28 cellular contexts compared by ENCODE assay signal in genomic region chr14:22297376-22297775, GRCh38.
"Had no signal": no experiment of that assay in that cellular context is flagged by ENCODE, and none has a peak within 500 bp of the region (broad histone marks: within the 10 kb centered on the region; RNA-seq: fewer than 3 reads in every experiment).

No MANE protein-coding gene starts in this region.

- H3K4me3 ChIP-seq: esophagus squamous epithelium, heart right ventricle, left ventricle myocardium inferior, lung, pancreas, psoas muscle, spleen, suprapubic skin, tibial artery had no signal

- H3K4me1 ChIP-seq: esophagus squamous epithelium, heart right ventricle, left ventricle myocardium inferior, psoas muscle, spleen, suprapubic skin had no signal

- H3K9me3 Mint-ChIP-seq: activated CD4-positive, alpha-beta memory T cell treated with anti-CD3 and anti-CD28 coated beads, Interleukin-2, amount 10 ng/mL, durations not matched to agents 7 days and 5 days; activated CD4-positive, alpha-beta T cell treated with anti-CD3 and anti-CD28 coated beads, Interleukin-2, amount 10 ng/mL, durations not matched to agents 7 days and 5 days; activated naive CD4-positive, alpha-beta T cell treated with anti-CD3 and anti-CD28 coated beads, Interleukin-2, amount 50 U/mL, for 24 hours; activated naive CD8-positive, alpha-beta T cell treated with anti-CD3 and anti-CD28 coated beads, Interleukin-2, amount 50 U/mL, for 24 hours; activated T-cell treated with anti-CD3 and anti-CD28 coated beads, Interleukin-2, amount 50 U/mL, for 4 hours; activated T-helper 2 cell treated with anti-CD3 and anti-CD28 coated beads, Interferon-gamma antibody, Interleukin-2, Interleukin-4, amounts not matched to agents 10 μg/mL and 5 μg/mL and 100 μg/mL, durations not matched to agents 14 hours and 24 hours and 36 hours; central memory CD8-positive, alpha-beta T cell; naive thymus-derived CD8-positive, alpha-beta T cell; neural crest cell had no signal

- H3K27me3 Mint-ChIP-seq: activated CD4-positive, alpha-beta memory T cell treated with anti-CD3 and anti-CD28 coated beads, Interleukin-2, amount 10 ng/mL, durations not matched to agents 7 days and 5 days; activated CD4-positive, alpha-beta T cell treated with anti-CD3 and anti-CD28 coated beads, Interleukin-2, amount 10 ng/mL, durations not matched to agents 7 days and 5 days; activated naive CD4-positive, alpha-beta T cell treated with anti-CD3 and anti-CD28 coated beads, Interleukin-2, amount 50 U/mL, for 24 hours; activated naive CD8-positive, alpha-beta T cell treated with anti-CD3 and anti-CD28 coated beads, Interleukin-2, amount 50 U/mL, for 24 hours; central memory CD8-positive, alpha-beta T cell had no signal

- H3K27ac Mint-ChIP-seq: activated CD4-positive, alpha-beta memory T cell treated with anti-CD3 and anti-CD28 coated beads, Interleukin-2, amount 10 ng/mL, durations not matched to agents 7 days and 5 days; activated CD4-positive, alpha-beta T cell treated with anti-CD3 and anti-CD28 coated beads, Interleukin-2, amount 10 ng/mL, durations not matched to agents 7 days and 5 days; activated naive CD8-positive, alpha-beta T cell treated with anti-CD3 and anti-CD28 coated beads, Interleukin-2, amount 50 U/mL, for 24 hours; activated T-helper 2 cell treated with anti-CD3 and anti-CD28 coated beads, Interferon-gamma antibody, Interleukin-2, Interleukin-4, amounts not matched to agents 10 μg/mL and 5 μg/mL and 100 μg/mL, durations not matched to agents 14 hours and 24 hours and 36 hours; naive thymus-derived CD8-positive, alpha-beta T cell had no signal

- H3K36me3 Mint-ChIP-seq: activated naive CD4-positive, alpha-beta T cell treated with anti-CD3 and anti-CD28 coated beads, Interleukin-2, amount 50 U/mL, for 24 hours; naive thymus-derived CD8-positive, alpha-beta T cell had no signal

- H3K4me1 Mint-ChIP-seq: activated CD4-positive, alpha-beta memory T cell treated with anti-CD3 and anti-CD28 coated beads, Interleukin-2, amount 10 ng/mL, durations not matched to agents 7 days and 5 days; activated CD4-positive, alpha-beta T cell treated with anti-CD3 and anti-CD28 coated beads, Interleukin-2, amount 10 ng/mL, durations not matched to agents 7 days and 5 days; activated naive CD4-positive, alpha-beta T cell treated with anti-CD3 and anti-CD28 coated beads, Interleukin-2, amount 50 U/mL, for 24 hours; activated naive CD8-positive, alpha-beta T cell treated with anti-CD3 and anti-CD28 coated beads, Interleukin-2, amount 50 U/mL, for 24 hours; central memory CD8-positive, alpha-beta T cell; naive thymus-derived CD8-positive, alpha-beta T cell; neural crest cell had no signal

- H3K36me3 ChIP-seq: esophagus squamous epithelium, heart right ventricle, left ventricle myocardium inferior, pancreas, spleen, suprapubic skin, tibial artery had no signal

- H3K4me3 Mint-ChIP-seq: activated CD4-positive, alpha-beta memory T cell treated with anti-CD3 and anti-CD28 coated beads, Interleukin-2, amount 10 ng/mL, durations not matched to agents 7 days and 5 days; activated CD4-positive, alpha-beta T cell treated with anti-CD3 and anti-CD28 coated beads, Interleukin-2, amount 10 ng/mL, durations not matched to agents 7 days and 5 days; activated naive CD4-positive, alpha-beta T cell treated with anti-CD3 and anti-CD28 coated beads, Interleukin-2, amount 50 U/mL, for 24 hours; activated naive CD8-positive, alpha-beta T cell treated with anti-CD3 and anti-CD28 coated beads, Interleukin-2, amount 50 U/mL, for 24 hours; activated T-cell treated with anti-CD3 and anti-CD28 coated beads, Interleukin-2, amount 50 U/mL, for 4 hours; central memory CD8-positive, alpha-beta T cell; neural crest cell had no signal

- H3K9me3 ChIP-seq: esophagus squamous epithelium, heart right ventricle, left ventricle myocardium inferior, pancreas, psoas muscle, spleen, suprapubic skin, tibial artery had no signal

- DNase-seq: activated CD4-positive, alpha-beta memory T cell treated with anti-CD3 and anti-CD28 coated beads, Interleukin-2, amount 10 ng/mL, durations not matched to agents 7 days and 5 days; activated CD4-positive, alpha-beta T cell treated with anti-CD3 and anti-CD28 coated beads for 1 hour; activated CD4-positive, alpha-beta T cell treated with anti-CD3 and anti-CD28 coated beads, Interleukin-2, amount 10 ng/mL, durations not matched to agents 7 days and 5 days; activated naive CD8-positive, alpha-beta T cell treated with anti-CD3 and anti-CD28 coated beads, Interleukin-2, amount 50 U/mL, for 24 hours; activated T-cell treated with anti-CD3 and anti-CD28 coated beads, Interleukin-2, amount 50 U/mL, for 4 hours; amygdala; dermis blood vessel endothelial cell; effector CD4-positive, alpha-beta T cell; esophagus squamous epithelium; foreskin melanocyte; heart right ventricle; left ventricle myocardium inferior; midbrain; naive thymus-derived CD8-positive, alpha-beta T cell; nucleus accumbens; pancreas; psoas muscle; spleen; stimulated activated naive CD4-positive, alpha-beta T cell; T-helper 2 cell; tibial artery had no signal

- ATAC-seq: activated naive CD8-positive, alpha-beta T cell treated with anti-CD3 and anti-CD28 coated beads, Interleukin-2, amount 50 U/mL, for 24 hours; activated T-cell treated with anti-CD3 and anti-CD28 coated beads, Interleukin-2, amount 50 U/mL, for 4 hours; heart right ventricle; naive thymus-derived CD8-positive, alpha-beta T cell; psoas muscle had no signal

- H3K27ac ChIP-seq: epithelial cell of prostate, esophagus squamous epithelium, heart right ventricle, left ventricle myocardium inferior, pancreas, psoas muscle, spleen, suprapubic skin had no signal

- H3K27me3 ChIP-seq: pancreas, suprapubic skin, tibial artery had no signal
